In the genomic region with DNA sequence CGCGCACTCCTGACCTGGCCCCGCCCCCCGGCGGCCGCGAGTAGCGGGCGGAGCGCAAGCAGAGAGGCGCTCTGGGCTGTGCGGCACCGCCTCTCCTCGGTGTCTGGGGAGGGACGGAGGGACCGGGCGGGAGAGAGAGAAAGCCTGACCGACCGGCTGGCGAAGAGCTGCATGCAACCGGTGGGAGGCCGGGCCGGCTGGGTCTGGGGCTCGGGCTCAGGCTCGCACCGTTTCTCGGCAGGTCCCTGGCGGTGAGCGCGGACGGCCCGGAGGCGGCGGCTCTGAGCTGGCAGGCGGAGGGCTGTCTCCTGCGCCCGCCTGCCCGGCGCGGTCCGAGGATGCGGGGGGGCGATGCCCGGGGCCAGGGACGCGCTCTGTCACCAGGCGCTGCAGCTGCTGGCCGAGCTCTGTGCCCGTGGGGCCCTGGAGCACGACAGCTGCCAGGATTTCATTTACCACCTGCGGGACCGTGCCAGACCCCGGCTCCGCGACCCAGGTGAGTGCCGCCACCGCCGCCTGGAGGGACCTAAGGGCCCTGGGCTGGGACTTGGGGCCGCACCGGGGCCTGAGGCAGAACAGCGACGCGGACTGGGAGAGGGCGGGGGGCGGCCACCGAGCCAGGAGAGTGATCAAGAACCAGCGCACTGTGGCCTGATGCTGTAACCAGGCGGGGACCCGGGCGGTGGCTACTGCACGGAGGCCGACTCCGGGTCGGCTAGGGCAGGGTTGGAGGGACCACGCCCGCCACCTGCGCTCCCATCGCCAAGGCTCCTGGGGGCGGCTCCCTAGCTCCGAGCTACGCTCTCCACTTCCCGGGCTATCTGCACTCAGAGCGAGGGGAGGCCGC, we compare ENCODE assay signal across 8 cellular contexts. TPM values are rescaled to one million over a fixed set of nuclear protein-coding genes. Genes with fewer than 3 reads are reported as not detected.
DNase-seq lines count a peak whose midpoint lies in the region; ATAC-seq, FAIRE-seq and TF ChIP-seq lines count a peak whose summit lies in the region.

A gene with protein sequence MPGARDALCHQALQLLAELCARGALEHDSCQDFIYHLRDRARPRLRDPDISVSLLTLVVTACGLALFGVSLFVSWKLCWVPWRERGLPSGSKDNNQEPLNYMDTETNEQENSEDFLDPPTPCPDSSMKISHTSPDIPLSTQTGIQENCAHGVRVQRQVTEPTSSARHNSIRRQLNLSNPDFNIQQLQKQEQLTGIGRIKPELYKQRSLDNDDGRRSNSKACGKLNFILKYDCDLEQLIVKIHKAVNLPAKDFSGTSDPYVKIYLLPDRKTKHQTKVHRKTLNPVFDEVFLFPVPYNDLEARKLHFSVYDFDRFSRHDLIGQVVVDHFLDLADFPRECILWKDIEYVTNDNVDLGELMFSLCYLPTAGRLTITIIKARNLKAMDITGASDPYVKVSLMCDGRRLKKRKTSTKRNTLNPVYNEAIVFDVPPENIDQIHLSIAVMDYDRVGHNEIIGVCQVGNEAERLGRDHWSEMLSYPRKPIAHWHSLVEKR (plus strand): TSS at position 69 of the 847 bp plus-strand sequence. CDS start 283 bp downstream, at position 352.

- peak within 1 kb of the TSS; percentile 63 for H3K9ac ChIP-seq in neural cell (ENCODE audit: low read length)

- peak within 1 kb of the TSS; percentile 40 to 45 for H3K4me3 ChIP-seq in foreskin fibroblast (ENCODE audit: low read depth in 1 of 2, low read length in 2 of 2)
- H3K4me3 ChIP-seq in neural cell (ENCODE audit: low read length) = peak within 1 kb of the TSS; percentile 98

- DNase-seq in NCI-H82 (lab: John Stamatoyannopoulos, UW) (peak; percentile 68), NCI-H82 treated with DMSO at 0.1 percent for 48 hours (lab: John Stamatoyannopoulos, UW; ENCODE audit: unreplicated experiment) (no peak), foreskin fibroblast (peak; percentile 35 to 74), NCI-H2107 treated with DMSO at 0.1 percent for 48 hours (lab: John Stamatoyannopoulos, UW; ENCODE audit: unreplicated experiment) (no peak), RCC 7860 (ENCODE audit: low spot score) (no peak)
- DNase-seq in activated CD8-positive, alpha-beta T cell treated with anti-CD3 and anti-CD28 coated beads, Interleukin-2, amount 10 ng/mL, durations not matched to agents 7 days and 5 days = peak; percentile 21

- CTCF ChIA-PET in activated CD8-positive, alpha-beta T cell treated with anti-CD3 and anti-CD28 coated beads, Interleukin-2, amount 10 ng/mL, durations not matched to agents 7 days and 5 days (lab: Charles Lee) = no interaction called here

- no peaks in the 10 kb centered on the region for H3K79me2 ChIP-seq in neural cell (replicated peaks; ENCODE audit: insufficient read depth, low read length)

- H3K9me3 Mint-ChIP-seq in activated CD8-positive, alpha-beta T cell treated with anti-CD3 and anti-CD28 coated beads, Interleukin-2, amount 10 ng/mL, durations not matched to agents 7 days and 5 days (ENCODE audit: insufficient read depth) = no peaks in the 10 kb centered on the region

- peak within 1 kb of the TSS; percentile 56 for H2AFZ ChIP-seq in neural cell (ENCODE audit: low read depth, low read length)

- no peak for TF ChIP-seq EP300 in neural cell (conservative IDR thresholded peaks at IDR 0.05; ENCODE audit: poor library complexity, severe bottlenecking)

- peak; percentile 81 for ATAC-seq in HG03354 (IDR thresholded peaks at IDR 0.05; ENCODE audit: poor library complexity, severe bottlenecking, unreplicated experiment)
- ATAC-seq in activated CD8-positive, alpha-beta T cell treated with anti-CD3 and anti-CD28 coated beads, Interleukin-2, amount 10 ng/mL, durations not matched to agents 7 days and 5 days = peak; percentile 93

- no peaks in the 10 kb centered on the region for H4K20me1 ChIP-seq in neural cell (ENCODE audit: insufficient read depth)

- H3K36me3 ChIP-seq in neural cell (ENCODE audit: insufficient read depth, low read length) = no peaks in the 10 kb centered on the region

- no peak for TF ChIP-seq RAD21 in neural cell (conservative IDR thresholded peaks at IDR 0.05)

- H3K27ac ChIP-seq in neural cell (ENCODE audit: low read length) = no peak within 1 kb of the TSS

- H3K27me3 ChIP-seq in neural cell (ENCODE audit: insufficient read depth, low read depth, low read length) = peaks cover 33% of the 10 kb centered on the region

- H3K36me3 Mint-ChIP-seq in activated CD8-positive, alpha-beta T cell treated with anti-CD3 and anti-CD28 coated beads, Interleukin-2, amount 10 ng/mL, durations not matched to agents 7 days and 5 days (ENCODE audit: low read depth) = no peaks in the 10 kb centered on the region

- no peak for FAIRE-seq in RCC 7860 (lab: Jason Lieb, UNC)

- H3K4me3 Mint-ChIP-seq in activated CD8-positive, alpha-beta T cell treated with anti-CD3 and anti-CD28 coated beads, Interleukin-2, amount 10 ng/mL, durations not matched to agents 7 days and 5 days = peak within 1 kb of the TSS; percentile 40

- no peaks in the 10 kb centered on the region for H3K9me2 ChIP-seq in neural cell (ENCODE audit: insufficient read depth, low read length)

- H3K4me2 ChIP-seq in neural cell (ENCODE audit: low read length) = peak within 1 kb of the TSS; percentile 64

- H3K4me1 Mint-ChIP-seq in activated CD8-positive, alpha-beta T cell treated with anti-CD3 and anti-CD28 coated beads, Interleukin-2, amount 10 ng/mL, durations not matched to agents 7 days and 5 days (ENCODE audit: low read depth) = peaks cover 1% of the 10 kb centered on the region

- no peaks in the 10 kb centered on the region for H3F3A ChIP-seq in neural cell (ENCODE audit: insufficient read depth, low read length, poor library complexity, severe bottlenecking)

- no peak within 1 kb of the TSS for H3K27ac Mint-ChIP-seq in activated CD8-positive, alpha-beta T cell treated with anti-CD3 and anti-CD28 coated beads, Interleukin-2, amount 10 ng/mL, durations not matched to agents 7 days and 5 days

- POLR2A ChIA-PET in activated CD8-positive, alpha-beta T cell treated with anti-CD3 and anti-CD28 coated beads, Interleukin-2, amount 10 ng/mL, durations not matched to agents 7 days and 5 days (lab: Charles Lee) = no interaction called here

- TF ChIP-seq CTCF in foreskin fibroblast (IDR thresholded peaks at IDR 0.05; ENCODE audit: low read depth, low read length) = no peak
- no peak for TF ChIP-seq CTCF in neural cell (IDR thresholded peaks at IDR 0.05; ENCODE audit: poor library complexity, severe bottlenecking)

- H3K9me3 ChIP-seq in neural cell (ENCODE audit: low read length) = no peaks in the 10 kb centered on the region

- H3K27me3 Mint-ChIP-seq in activated CD8-positive, alpha-beta T cell treated with anti-CD3 and anti-CD28 coated beads, Interleukin-2, amount 10 ng/mL, durations not matched to agents 7 days and 5 days (ENCODE audit: low read depth) = peaks cover 54% of the 10 kb centered on the region

TF ChIP-seq in neural cell, 6 proteins besides CTCF, POLR2A, EP300 and RAD21:
- peak; percentile 30 for TF ChIP-seq MXI1 (conservative IDR thresholded peaks at IDR 0.05; ENCODE audit: poor library complexity, severe bottlenecking)
- TF ChIP-seq, protein P1, sequence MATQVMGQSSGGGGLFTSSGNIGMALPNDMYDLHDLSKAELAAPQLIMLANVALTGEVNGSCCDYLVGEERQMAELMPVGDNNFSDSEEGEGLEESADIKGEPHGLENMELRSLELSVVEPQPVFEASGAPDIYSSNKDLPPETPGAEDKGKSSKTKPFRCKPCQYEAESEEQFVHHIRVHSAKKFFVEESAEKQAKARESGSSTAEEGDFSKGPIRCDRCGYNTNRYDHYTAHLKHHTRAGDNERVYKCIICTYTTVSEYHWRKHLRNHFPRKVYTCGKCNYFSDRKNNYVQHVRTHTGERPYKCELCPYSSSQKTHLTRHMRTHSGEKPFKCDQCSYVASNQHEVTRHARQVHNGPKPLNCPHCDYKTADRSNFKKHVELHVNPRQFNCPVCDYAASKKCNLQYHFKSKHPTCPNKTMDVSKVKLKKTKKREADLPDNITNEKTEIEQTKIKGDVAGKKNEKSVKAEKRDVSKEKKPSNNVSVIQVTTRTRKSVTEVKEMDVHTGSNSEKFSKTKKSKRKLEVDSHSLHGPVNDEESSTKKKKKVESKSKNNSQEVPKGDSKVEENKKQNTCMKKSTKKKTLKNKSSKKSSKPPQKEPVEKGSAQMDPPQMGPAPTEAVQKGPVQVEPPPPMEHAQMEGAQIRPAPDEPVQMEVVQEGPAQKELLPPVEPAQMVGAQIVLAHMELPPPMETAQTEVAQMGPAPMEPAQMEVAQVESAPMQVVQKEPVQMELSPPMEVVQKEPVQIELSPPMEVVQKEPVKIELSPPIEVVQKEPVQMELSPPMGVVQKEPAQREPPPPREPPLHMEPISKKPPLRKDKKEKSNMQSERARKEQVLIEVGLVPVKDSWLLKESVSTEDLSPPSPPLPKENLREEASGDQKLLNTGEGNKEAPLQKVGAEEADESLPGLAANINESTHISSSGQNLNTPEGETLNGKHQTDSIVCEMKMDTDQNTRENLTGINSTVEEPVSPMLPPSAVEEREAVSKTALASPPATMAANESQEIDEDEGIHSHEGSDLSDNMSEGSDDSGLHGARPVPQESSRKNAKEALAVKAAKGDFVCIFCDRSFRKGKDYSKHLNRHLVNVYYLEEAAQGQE (IDR thresholded peaks at IDR 0.05; ENCODE audit: borderline replicate concordance) = peak; percentile 30
- TF ChIP-seq SMC3 (conservative IDR thresholded peaks at IDR 0.05; ENCODE audit: poor library complexity) = no peak
- TF ChIP-seq EZH2 (IDR thresholded peaks at IDR 0.05; ENCODE audit: borderline replicate concordance, insufficient read depth, low read length, poor library complexity, severe bottlenecking) = no peak
TF ChIP-seq in neural cell: peak in this region for 2.

RNA-seq across cellular contexts. Expression of the gene that starts here (rescaled TPM):
- not detected for total RNA-seq in activated CD8-positive, alpha-beta T cell treated with anti-CD3 and anti-CD28 coated beads, Interleukin-2, amount 10 ng/mL, durations not matched to agents 7 days and 5 days
- polyA plus RNA-seq in neural cell = 1.9 and 2.3 TPM in 2 replicates
- polyA minus RNA-seq in neural cell = 6.3 and 7.3 TPM in 2 replicates

Comparison
In these comparisons a context has a peak if more than half of its experiments do, and no peak if none do; other contexts are left out.
1. DNase-seq: peak in NCI-H82 (single experiment) and foreskin fibroblast (2 of 2); none in NCI-H82 treated with DMSO at 0.1 percent for 48 hours (single experiment), NCI-H2107 treated with DMSO at 0.1 percent for 48 hours (single experiment) and RCC 7860 (single experiment).
2. Peak in DNase-seq and ATAC-seq in activated CD8-positive, alpha-beta T cell treated with anti-CD3 and anti-CD28 coated beads, Interleukin-2, amount 10 ng/mL, durations not matched to agents 7 days and 5 days; RNA of the gene not detected or under 1 TPM.